11 cellular contexts compared by ENCODE assay signal in genomic region chr7:92169529-92169928, GRCh38. TPM values are rescaled to one million over a fixed set of nuclear protein-coding genes. Genes with fewer than 3 reads are reported as not detected.
"Had no signal": no experiment of that assay in that cellular context is flagged by ENCODE, and none has a peak within 500 bp of the region (broad histone marks: within the 10 kb centered on the region; RNA-seq: fewer than 3 reads in every experiment).

No MANE protein-coding gene starts in this region.

RNA-seq across cellular contexts. Expression of gene LRRD1, which starts 9.4 kb away (rescaled TPM):
- total RNA-seq: activated B cell treated with CpG ODN at 0.5 μM for 24 hours; activated CD4-positive, alpha-beta memory T cell treated with anti-CD3 and anti-CD28 coated beads for 36 hours; activated CD4-positive, alpha-beta memory T cell treated with anti-CD3 and anti-CD28 coated beads, Interleukin-2, amount 10 ng/mL, durations not matched to agents 7 days and 5 days; activated CD4-positive, alpha-beta T cell treated with anti-CD3 and anti-CD28 coated beads for 36 hours; activated CD4-positive, alpha-beta T cell treated with anti-CD3 and anti-CD28 coated beads, Interleukin-2, amount 10 ng/mL, durations not matched to agents 24 days and 14 days; activated CD4-positive, alpha-beta T cell treated with anti-CD3 and anti-CD28 coated beads, Interleukin-2, amount 10 ng/mL, durations not matched to agents 7 days and 5 days; activated CD8-positive, alpha-beta memory T cell treated with anti-CD3 and anti-CD28 coated beads for 36 hours; activated CD8-positive, alpha-beta memory T cell treated with anti-CD3 and anti-CD28 coated beads, Interleukin-2, amount 10 ng/mL, durations not matched to agents 7 days and 5 days; activated CD8-positive, alpha-beta T cell treated with anti-CD3 and anti-CD28 coated beads for 36 hours; T-helper 1 cell treated with Interleukin-12 subunit alpha and Interleukin-12 subunit beta and Interleukin-4 antibody, amounts not matched to agents 30 ng/mL and 1 ng/mL, for 36 hours; WTC11 had no signal
